16 cellular contexts compared by ENCODE assay signal in the genomic region with DNA sequence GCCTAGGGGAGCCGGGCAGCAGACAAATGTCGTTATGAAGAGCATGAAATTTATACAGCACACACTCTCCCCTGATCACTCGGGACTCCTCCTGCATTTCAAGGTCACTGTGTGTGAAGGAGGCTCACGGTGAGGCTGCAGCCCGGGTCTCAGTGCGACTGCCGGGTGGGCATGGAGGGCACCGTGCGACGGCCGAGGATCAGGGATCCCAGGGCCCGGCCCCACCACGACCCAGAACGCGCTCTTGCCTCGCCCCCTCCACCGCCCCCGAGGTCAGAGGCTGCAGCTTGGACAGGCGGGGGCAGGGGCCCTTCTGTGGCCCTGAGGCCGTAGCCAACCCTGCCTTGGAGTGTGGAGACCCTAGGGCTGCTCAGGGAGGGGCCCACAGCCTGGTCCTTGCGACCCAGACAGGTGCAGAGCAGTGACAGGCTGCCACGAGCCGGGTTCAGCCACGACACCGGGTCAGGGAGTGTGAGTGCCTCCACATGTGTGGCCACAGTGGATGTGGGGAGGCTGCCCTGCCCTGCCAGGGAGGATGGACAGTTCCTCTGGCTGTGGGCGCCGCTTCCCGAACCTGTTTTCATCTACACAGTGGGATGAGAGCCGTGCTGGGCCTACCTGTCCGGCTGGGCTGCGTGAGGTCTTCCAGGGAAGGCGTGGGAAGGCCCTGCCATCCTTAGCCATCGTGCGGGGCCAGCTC.
"Had no signal": no experiment of that assay in that cellular context is flagged by ENCODE, and none has a peak within 500 bp of the region (broad histone marks: within the 10 kb centered on the region; RNA-seq: fewer than 3 reads in every experiment).

No MANE protein-coding gene starts in this region.

- H3K27ac ChIP-seq: cardiac muscle cell, pancreas, SJCRH30 had no signal

- DNase-seq: activated CD4-positive, alpha-beta T cell treated with anti-CD3 and anti-CD28 coated beads, Interleukin-2, amount 10 ng/mL, durations not matched to agents 24 days and 14 days; activated CD4-positive, CD25-positive, alpha-beta regulatory T cell; activated naive CD4-positive, alpha-beta T cell treated with anti-CD3 and anti-CD28 coated beads, Interleukin-2, amount 50 U/mL, for 16 hours; islet precursor cell; SJCRH30; stimulated activated CD4-positive, alpha-beta T cell treated with anti-CD3 and anti-CD28 coated beads, Interleukin-4, amount 100 ng/mL, for 24 hours; stimulated activated CD8-positive, alpha-beta memory T cell treated with anti-CD3 and anti-CD28 coated beads, Interleukin-4, amount 100 ng/mL, for 48 hours; stimulated activated naive CD4-positive, alpha-beta T cell treated with Interleukin-2 at 50 U/mL for 16 hours; SW 1271 had no signal

- H3K4me1 ChIP-seq: pancreas had no signal

- ATAC-seq: esophagus mucosa, pancreas had no signal

- H3K36me3 Mint-ChIP-seq: type B pancreatic cell had no signal

- H3K36me3 ChIP-seq: cardiac muscle cell, pancreas, SJCRH30 had no signal

- H3K4me3 ChIP-seq: cardiac muscle cell, pancreas, SJCRH30 had no signal

- H3K27me3 ChIP-seq: cardiac muscle cell, pancreas, SJCRH30 had no signal

- H3K4me1 Mint-ChIP-seq: activated CD4-positive, alpha-beta T cell treated with anti-CD3 and anti-CD28 coated beads, Interleukin-2, amount 10 ng/mL, durations not matched to agents 24 days and 14 days; neural crest cell had no signal

- FAIRE-seq: colon, pancreas had no signal

- H3K4me3 Mint-ChIP-seq: activated CD4-positive, alpha-beta T cell treated with anti-CD3 and anti-CD28 coated beads, Interleukin-2, amount 10 ng/mL, durations not matched to agents 24 days and 14 days; neural crest cell; T-helper 2 cell treated with Interferon-gamma antibody and Interleukin-4, amounts not matched to agents 5 μg/mL and 100 μg/mL, for 36 hours; type B pancreatic cell had no signal

- H3K27me3 Mint-ChIP-seq: activated CD4-positive, alpha-beta T cell treated with anti-CD3 and anti-CD28 coated beads, Interleukin-2, amount 10 ng/mL, durations not matched to agents 24 days and 14 days had no signal

- H3K27ac Mint-ChIP-seq: activated CD4-positive, alpha-beta T cell treated with anti-CD3 and anti-CD28 coated beads, Interleukin-2, amount 10 ng/mL, durations not matched to agents 24 days and 14 days; T-helper 2 cell treated with Interferon-gamma antibody and Interleukin-4, amounts not matched to agents 5 μg/mL and 100 μg/mL, for 36 hours; type B pancreatic cell had no signal

- H3K9me3 Mint-ChIP-seq: activated CD4-positive, alpha-beta T cell treated with anti-CD3 and anti-CD28 coated beads, Interleukin-2, amount 10 ng/mL, durations not matched to agents 24 days and 14 days; neural crest cell; T-helper 2 cell treated with Interferon-gamma antibody and Interleukin-4, amounts not matched to agents 5 μg/mL and 100 μg/mL, for 36 hours; type B pancreatic cell had no signal

- H3K9me3 ChIP-seq: pancreas, SJCRH30 had no signal
